1 cellular context compared by ENCODE assay signal in genomic region chr5:87242242-87242641, GRCh38.
TF ChIP-seq lines count a peak whose summit lies in the region.

No MANE protein-coding gene starts in this region.

TF ChIP-seq in SK-N-SH treated with all-trans-retinoic acid at 6 μM for 48 hours, 23 proteins besides CTCF, POLR2A, EP300 and RAD21 (continued from another document):
- TF ChIP-seq, protein P1, sequence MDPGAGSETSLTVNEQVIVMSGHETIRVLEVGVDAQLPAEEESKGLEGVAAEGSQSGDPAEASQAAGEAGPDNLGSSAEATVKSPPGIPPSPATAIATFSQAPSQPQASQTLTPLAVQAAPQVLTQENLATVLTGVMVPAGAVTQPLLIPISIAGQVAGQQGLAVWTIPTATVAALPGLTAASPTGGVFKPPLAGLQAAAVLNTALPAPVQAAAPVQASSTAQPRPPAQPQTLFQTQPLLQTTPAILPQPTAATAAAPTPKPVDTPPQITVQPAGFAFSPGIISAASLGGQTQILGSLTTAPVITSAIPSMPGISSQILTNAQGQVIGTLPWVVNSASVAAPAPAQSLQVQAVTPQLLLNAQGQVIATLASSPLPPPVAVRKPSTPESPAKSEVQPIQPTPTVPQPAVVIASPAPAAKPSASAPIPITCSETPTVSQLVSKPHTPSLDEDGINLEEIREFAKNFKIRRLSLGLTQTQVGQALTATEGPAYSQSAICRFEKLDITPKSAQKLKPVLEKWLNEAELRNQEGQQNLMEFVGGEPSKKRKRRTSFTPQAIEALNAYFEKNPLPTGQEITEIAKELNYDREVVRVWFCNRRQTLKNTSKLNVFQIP (CRISPR knock-in tag; IDR thresholded peaks at IDR 0.05; ENCODE audit: borderline replicate concordance, low read depth), result no peak
- TF ChIP-seq RARB (CRISPR knock-in tag; IDR thresholded peaks at IDR 0.05) (no peak), ZFP30 (CRISPR knock-in tag; IDR thresholded peaks at IDR 0.05) (no peak), ESRRG (CRISPR knock-in tag; IDR thresholded peaks at IDR 0.05) (no peak), CSDC2 (CRISPR knock-in tag; IDR thresholded peaks at IDR 0.05) (no peak), TOX (CRISPR knock-in tag; IDR thresholded peaks at IDR 0.05; ENCODE audit: borderline replicate concordance) (no peak), ISL1 (CRISPR knock-in tag; IDR thresholded peaks at IDR 0.05) (no peak), ZNF8 (CRISPR knock-in tag; IDR thresholded peaks at IDR 0.05) (no peak)
- TF ChIP-seq, protein P2, sequence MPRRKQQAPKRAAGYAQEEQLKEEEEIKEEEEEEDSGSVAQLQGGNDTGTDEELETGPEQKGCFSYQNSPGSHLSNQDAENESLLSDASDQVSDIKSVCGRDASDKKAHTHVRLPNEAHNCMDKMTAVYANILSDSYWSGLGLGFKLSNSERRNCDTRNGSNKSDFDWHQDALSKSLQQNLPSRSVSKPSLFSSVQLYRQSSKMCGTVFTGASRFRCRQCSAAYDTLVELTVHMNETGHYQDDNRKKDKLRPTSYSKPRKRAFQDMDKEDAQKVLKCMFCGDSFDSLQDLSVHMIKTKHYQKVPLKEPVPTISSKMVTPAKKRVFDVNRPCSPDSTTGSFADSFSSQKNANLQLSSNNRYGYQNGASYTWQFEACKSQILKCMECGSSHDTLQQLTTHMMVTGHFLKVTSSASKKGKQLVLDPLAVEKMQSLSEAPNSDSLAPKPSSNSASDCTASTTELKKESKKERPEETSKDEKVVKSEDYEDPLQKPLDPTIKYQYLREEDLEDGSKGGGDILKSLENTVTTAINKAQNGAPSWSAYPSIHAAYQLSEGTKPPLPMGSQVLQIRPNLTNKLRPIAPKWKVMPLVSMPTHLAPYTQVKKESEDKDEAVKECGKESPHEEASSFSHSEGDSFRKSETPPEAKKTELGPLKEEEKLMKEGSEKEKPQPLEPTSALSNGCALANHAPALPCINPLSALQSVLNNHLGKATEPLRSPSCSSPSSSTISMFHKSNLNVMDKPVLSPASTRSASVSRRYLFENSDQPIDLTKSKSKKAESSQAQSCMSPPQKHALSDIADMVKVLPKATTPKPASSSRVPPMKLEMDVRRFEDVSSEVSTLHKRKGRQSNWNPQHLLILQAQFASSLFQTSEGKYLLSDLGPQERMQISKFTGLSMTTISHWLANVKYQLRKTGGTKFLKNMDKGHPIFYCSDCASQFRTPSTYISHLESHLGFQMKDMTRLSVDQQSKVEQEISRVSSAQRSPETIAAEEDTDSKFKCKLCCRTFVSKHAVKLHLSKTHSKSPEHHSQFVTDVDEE (CRISPR knock-in tag; IDR thresholded peaks at IDR 0.05), result no peak
